21 cellular contexts compared by ENCODE assay signal in the genomic region with DNA sequence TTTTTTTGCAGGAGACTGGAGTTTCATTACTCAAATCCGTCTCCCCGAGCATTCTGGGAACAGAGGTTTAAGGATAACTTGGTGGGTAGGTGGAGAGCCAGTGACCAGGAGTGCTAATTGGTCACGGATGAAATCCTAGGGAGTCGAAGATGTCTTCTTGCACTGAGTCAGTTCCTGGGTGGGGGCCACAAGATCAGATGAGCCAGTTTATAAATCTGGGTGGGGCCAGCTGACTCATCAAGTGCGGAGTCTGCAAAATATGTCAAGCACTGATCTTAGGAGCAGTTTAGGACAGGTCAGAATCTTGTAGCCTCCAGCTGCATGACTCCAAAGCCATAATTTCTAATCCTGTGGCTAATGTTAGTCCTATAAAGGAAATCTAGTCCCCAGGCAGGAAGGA.
A peak's percentile ranks its signal among the peaks of the same experiment; 100 is the strongest.
DNase-seq lines count a peak whose midpoint lies in the region; ATAC-seq and TF ChIP-seq lines count a peak whose summit lies in the region.
"Had no signal": no experiment of that assay in that cellular context is flagged by ENCODE, and none has a peak within 500 bp of the region (broad histone marks: within the 10 kb centered on the region; RNA-seq: fewer than 3 reads in every experiment).

No MANE protein-coding gene starts in this region.

- H3K27me3 ChIP-seq in foreskin keratinocyte, result no peaks in the 10 kb centered on the region
- H3K27me3 ChIP-seq: cardiac muscle cell, esophagus muscularis mucosa, uterus had no signal

- ATAC-seq in foreskin keratinocyte, result peak; percentile 91
- ATAC-seq in HG02588 (IDR thresholded peaks at IDR 0.05; ENCODE audit: unreplicated experiment), result no peak
- ATAC-seq in HG03469 (IDR thresholded peaks at IDR 0.05; ENCODE audit: unreplicated experiment), result no peak
- ATAC-seq: activated CD8-positive, alpha-beta T cell treated with anti-CD3 and anti-CD28 coated beads, Interleukin-2, amount 10 ng/mL, durations not matched to agents 7 days and 5 days; GM12878; left lobe of liver; Panc1; stimulated activated naive CD8-positive, alpha-beta T cell treated with anti-CD3 and anti-CD28 coated beads, Interleukin-15, amount 100 ng/mL, for 72 hours had no signal

- TF ChIP-seq CTCF in foreskin keratinocyte (conservative IDR thresholded peaks at IDR 0.05), result no peak

- DNase-seq in AG20443 (ENCODE audit: low spot score), result peak; percentile 7
- peak; percentile 51 for DNase-seq in LoVo (ENCODE audit: low spot score)
- peak; percentile 9 for DNase-seq in amniotic epithelial cell (ENCODE audit: low read depth)
- peak; percentile 72 to 92 for DNase-seq in foreskin keratinocyte
- DNase-seq in activated effector memory CD4-positive, alpha-beta T cell treated with Interleukin-2 at 50 U/mL for 16 hours, result no peak
- no peak for DNase-seq in SK-N-DZ (ENCODE audit: low spot score)
- DNase-seq: activated CD8-positive, alpha-beta T cell treated with anti-CD3 and anti-CD28 coated beads, Interleukin-2, amount 10 ng/mL, durations not matched to agents 7 days and 5 days; activated T-cell treated with anti-CD3 and anti-CD28 coated beads, Interleukin-2, amount 50 U/mL, for 48 hours; NCI-H2171; retina; stimulated activated CD4-positive, alpha-beta T cell treated with anti-CD3 and anti-CD28 coated beads, Interleukin-15, amount 100 ng/mL, for 24 hours; stimulated activated naive CD8-positive, alpha-beta T cell treated with anti-CD3 and anti-CD28 coated beads, Interleukin-15, amount 100 ng/mL, for 72 hours; uterus; WERI-Rb-1 had no signal

- H3K27ac ChIP-seq in foreskin keratinocyte, result peak overlapping the region; percentile 22
- H3K27ac ChIP-seq: cardiac muscle cell, esophagus muscularis mucosa, uterus, WERI-Rb-1 had no signal

- no peaks in the 10 kb centered on the region for H3K4me1 ChIP-seq in foreskin keratinocyte
- H3K4me1 ChIP-seq: esophagus muscularis mucosa, uterus had no signal

Comparison
In these comparisons a context has a peak if more than half of its experiments do, and no peak if none do; other contexts are left out.
1. DNase-seq: peak in AG20443 (single experiment), LoVo (single experiment), amniotic epithelial cell (single experiment) and foreskin keratinocyte (2 of 2); none in activated effector memory CD4-positive, alpha-beta T cell treated with Interleukin-2 at 50 U/mL for 16 hours (single experiment) and SK-N-DZ (single experiment).